In the genomic region with DNA sequence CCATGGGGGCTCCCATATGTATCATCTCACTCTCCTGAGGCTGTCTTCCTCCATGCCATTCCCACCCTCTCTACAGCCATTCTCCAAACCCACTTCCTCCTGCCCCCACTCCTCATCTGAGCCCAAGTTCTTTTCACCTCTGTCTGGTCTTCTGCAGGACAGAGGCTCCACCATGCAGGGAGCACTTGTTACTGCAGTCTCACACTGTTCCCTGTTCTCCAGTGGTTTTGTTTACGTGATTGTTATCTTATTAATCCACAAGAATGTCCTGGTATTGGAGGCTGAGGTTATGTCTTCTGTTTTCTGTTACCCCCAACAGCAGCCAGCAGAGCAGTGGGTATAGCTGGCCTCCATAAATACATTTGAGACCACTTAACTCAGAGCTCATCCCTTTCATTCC, we compare ENCODE assay signal across 24 cellular contexts. TPM values are rescaled to one million over a fixed set of nuclear protein-coding genes. Genes with fewer than 3 reads are reported as not detected.
A peak's percentile ranks its signal among the peaks of the same experiment; 100 is the strongest.
DNase-seq lines count a peak whose midpoint lies in the region; ATAC-seq and TF ChIP-seq lines count a peak whose summit lies in the region.
"Had no signal": no experiment of that assay in that cellular context is flagged by ENCODE, and none has a peak within 500 bp of the region (broad histone marks: within the 10 kb centered on the region; RNA-seq: fewer than 3 reads in every experiment).

No MANE protein-coding gene starts in this region.

- ATAC-seq in DND-41 (ENCODE audit: insufficient read depth, low read depth), result no peak
- ATAC-seq: left cardiac atrium; stimulated activated naive B cell treated with anti-CD40 and anti-IgM and Interleukin-4, amounts not matched to agents 10 μg/mL and 1 μg/mL and 100 μg/mL, for 72 hours; T-cell had no signal

- H3K27ac ChIP-seq in DND-41 (ENCODE audit: low read length) (no peak overlapping the region), parathyroid adenoma (no peak overlapping the region), dorsolateral prefrontal cortex (no peak overlapping the region)
- H3K27ac ChIP-seq: coronary artery, right atrium auricular region, vagina had no signal

- no peaks in the 10 kb centered on the region for H3K4me1 ChIP-seq in DND-41 (ENCODE audit: insufficient read depth, low read length)
- peaks cover 22% of the 10 kb centered on the region for H3K4me1 ChIP-seq in parathyroid adenoma
- H3K4me1 ChIP-seq: vagina had no signal

- H3K4me3 ChIP-seq in DND-41 (ENCODE audit: low read depth in 1 of 2, low read length in 2 of 2) (no peak overlapping the region), parathyroid adenoma (ENCODE audit: low read depth, low read length) (no peak overlapping the region), dorsolateral prefrontal cortex (no peak overlapping the region)
- H3K4me3 ChIP-seq: coronary artery, right atrium auricular region, vagina had no signal

- H3K79me2 ChIP-seq in DND-41 (ENCODE audit: insufficient read depth, low read length) (no peaks in the 10 kb centered on the region), parathyroid adenoma (no peaks in the 10 kb centered on the region)

- H3K9me3 ChIP-seq in DND-41 (ENCODE audit: insufficient read depth, low read length, severe bottlenecking), result no peaks in the 10 kb centered on the region
- no peaks in the 10 kb centered on the region for H3K9me3 ChIP-seq in parathyroid adenoma (ENCODE audit: control insufficient read depth, low read length)
- H3K9me3 ChIP-seq: right atrium auricular region, vagina had no signal

- TF ChIP-seq CTCF in DND-41 (IDR thresholded peaks at IDR 0.05; ENCODE audit: borderline replicate concordance, extremely low read depth, low read length, poor library complexity, severe bottlenecking) (peak; percentile 20), parathyroid adenoma (IDR thresholded peaks at IDR 0.05) (peak; percentile 24), dorsolateral prefrontal cortex (IDR thresholded peaks at IDR 0.05 in 54 of 56, conservative IDR thresholded peaks at IDR 0.05 in 2 of 56; ENCODE audit: low read depth in 1 of 56, partially characterized antibody in 56 of 56) (no peak)

- H3K9ac ChIP-seq in DND-41 (ENCODE audit: low read depth, low read length) (no peak overlapping the region), parathyroid adenoma (no peak overlapping the region)

- H4K20me1 ChIP-seq in DND-41 (ENCODE audit: insufficient read depth, low read length), result no peaks in the 10 kb centered on the region

- H3K36me3 ChIP-seq in DND-41 (ENCODE audit: insufficient read depth, low read length) (no peaks in the 10 kb centered on the region), parathyroid adenoma (ENCODE audit: control insufficient read depth, insufficient read depth, low read length) (no peaks in the 10 kb centered on the region)
- H3K36me3 ChIP-seq: right atrium auricular region, vagina had no signal

- H3K4me2 ChIP-seq in DND-41 (ENCODE audit: insufficient read depth, low read length) (no peak overlapping the region), parathyroid adenoma (ENCODE audit: low read length) (peak overlapping the region; percentile 39)

- in situ Hi-C loops in KBM-7 (cut with MboI; ENCODE audit: low pct_unique_long_range_greater_than_20kb, low sequenced_read_pairs), result no loop called here

- DNase-seq in DND-41, result no peak
- peak; percentile 84 for DNase-seq in amniotic epithelial cell (ENCODE audit: low read depth)
- DNase-seq in iris pigment epithelial cell (ENCODE audit: low read depth), result peak; percentile 43
- no peak for DNase-seq in KBM-7
- no peak for DNase-seq in iPS-NIHi11 (ENCODE audit: low spot score)
- DNase-seq in GOT3 (lab: John Stamatoyannopoulos, UW), result no peak
- DNase-seq in dorsolateral prefrontal cortex, result no peak
- DNase-seq: activated CD4-positive, alpha-beta memory T cell treated with anti-CD3 and anti-CD28 coated beads for 36 hours; activated T-cell treated with anti-CD3 and anti-CD28 coated beads for 4 hours; CD4-positive, CD25-positive, alpha-beta regulatory T cell; DMS 273 treated with DMSO at 0.1 percent for 48 hours; HFFc6; left cardiac atrium; MV-4-11; NCI-H510A; NK-92 treated with Interleukin-12 subunit alpha and Interleukin-12 subunit beta, amount 100 ng/mL, for 24 hours; stimulated activated CD4-positive, alpha-beta T cell treated with anti-CD3 and anti-CD28 coated beads, Interleukin-4, amount 100 ng/mL, for 24 hours; stimulated activated naive B cell treated with anti-CD40 and anti-IgM and Interleukin-4, amounts not matched to agents 10 μg/mL and 1 μg/mL and 100 μg/mL, for 72 hours; T-cell had no signal

- H3K27me3 ChIP-seq in DND-41 (ENCODE audit: insufficient read depth, low read length, poor library complexity) (no peaks in the 10 kb centered on the region), parathyroid adenoma (ENCODE audit: control insufficient read depth, insufficient read depth, low read length) (no peaks in the 10 kb centered on the region), dorsolateral prefrontal cortex (no peaks in the 10 kb centered on the region)
- H3K27me3 ChIP-seq: right atrium auricular region, vagina had no signal

- H2AFZ ChIP-seq in DND-41 (ENCODE audit: low read depth, low read length) (no peak overlapping the region), parathyroid adenoma (no peak overlapping the region)

- intact Hi-C loops in dorsolateral prefrontal cortex (cut with DNase I), result no loop called here

RNA-seq across cellular contexts. Expression of a gene that starts 51.4 kb away (rescaled TPM):
- total RNA-seq in dorsolateral prefrontal cortex, result 1 to 10 TPM in 64 of 120 experiments, under 1 TPM in 38, not detected in 18; 0.18 to 5.1 (median 1.4) TPM
- total RNA-seq: temporal lobe had no signal

RNA-seq across cellular contexts. Expression of a gene that starts 53.5 kb away (rescaled TPM):
- total RNA-seq in dorsolateral prefrontal cortex, result 10 to 100 TPM in 53 of 120 experiments, 1 to 10 TPM in 67; 3.3 to 18.7 (median 9.3) TPM

Comparison
In these comparisons a context has a peak if more than half of its experiments do, and no peak if none do; other contexts are left out.
1. DNase-seq: peak in amniotic epithelial cell (single experiment) and iris pigment epithelial cell (single experiment); none in DND-41 (single experiment), KBM-7 (single experiment), iPS-NIHi11 (single experiment), GOT3 (single experiment) and dorsolateral prefrontal cortex (0 of 10).
2. CTCF ChIP-seq: peak in DND-41 (single experiment) and parathyroid adenoma (single experiment); none in dorsolateral prefrontal cortex (0 of 56).